1 cellular context compared by ENCODE assay signal in the genomic region with DNA sequence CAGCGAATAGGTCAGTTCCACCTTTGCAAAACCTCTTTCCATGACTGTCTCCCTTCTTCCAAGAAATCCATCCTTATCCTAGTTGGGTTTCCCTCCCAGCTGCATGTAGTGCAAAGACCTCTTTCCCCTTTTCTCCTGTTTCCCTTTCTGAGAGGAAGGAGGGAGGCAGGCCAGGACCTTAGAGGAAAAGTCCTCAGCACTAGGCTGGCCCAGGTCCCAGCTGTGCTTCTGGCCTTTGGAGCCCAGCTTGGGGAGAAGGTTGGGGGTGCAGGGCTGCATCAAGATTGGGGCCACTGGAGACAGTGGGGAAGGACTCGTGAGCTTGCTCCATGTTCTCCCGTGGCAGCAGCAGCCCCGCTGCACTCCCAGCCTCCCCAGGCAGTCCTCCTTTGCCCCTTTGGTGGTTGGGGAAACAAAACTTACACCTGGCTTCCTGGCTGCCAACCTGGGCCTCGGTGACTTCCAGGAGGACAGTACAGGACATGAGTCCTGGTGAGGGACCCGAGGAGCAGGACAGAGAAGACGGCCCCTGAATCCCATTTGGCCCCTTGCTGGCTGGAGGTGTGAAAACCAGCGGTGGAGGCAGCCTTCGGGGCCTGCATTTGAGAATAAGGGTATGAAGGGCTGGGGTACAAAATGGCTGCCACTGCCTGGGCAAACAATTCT.
TF ChIP-seq lines count a peak whose summit lies in the region.

No MANE protein-coding gene starts in this region.

TF ChIP-seq in GM23338, 12 proteins besides CTCF, POLR2A, EP300 and RAD21:
- TF ChIP-seq, protein P1, sequence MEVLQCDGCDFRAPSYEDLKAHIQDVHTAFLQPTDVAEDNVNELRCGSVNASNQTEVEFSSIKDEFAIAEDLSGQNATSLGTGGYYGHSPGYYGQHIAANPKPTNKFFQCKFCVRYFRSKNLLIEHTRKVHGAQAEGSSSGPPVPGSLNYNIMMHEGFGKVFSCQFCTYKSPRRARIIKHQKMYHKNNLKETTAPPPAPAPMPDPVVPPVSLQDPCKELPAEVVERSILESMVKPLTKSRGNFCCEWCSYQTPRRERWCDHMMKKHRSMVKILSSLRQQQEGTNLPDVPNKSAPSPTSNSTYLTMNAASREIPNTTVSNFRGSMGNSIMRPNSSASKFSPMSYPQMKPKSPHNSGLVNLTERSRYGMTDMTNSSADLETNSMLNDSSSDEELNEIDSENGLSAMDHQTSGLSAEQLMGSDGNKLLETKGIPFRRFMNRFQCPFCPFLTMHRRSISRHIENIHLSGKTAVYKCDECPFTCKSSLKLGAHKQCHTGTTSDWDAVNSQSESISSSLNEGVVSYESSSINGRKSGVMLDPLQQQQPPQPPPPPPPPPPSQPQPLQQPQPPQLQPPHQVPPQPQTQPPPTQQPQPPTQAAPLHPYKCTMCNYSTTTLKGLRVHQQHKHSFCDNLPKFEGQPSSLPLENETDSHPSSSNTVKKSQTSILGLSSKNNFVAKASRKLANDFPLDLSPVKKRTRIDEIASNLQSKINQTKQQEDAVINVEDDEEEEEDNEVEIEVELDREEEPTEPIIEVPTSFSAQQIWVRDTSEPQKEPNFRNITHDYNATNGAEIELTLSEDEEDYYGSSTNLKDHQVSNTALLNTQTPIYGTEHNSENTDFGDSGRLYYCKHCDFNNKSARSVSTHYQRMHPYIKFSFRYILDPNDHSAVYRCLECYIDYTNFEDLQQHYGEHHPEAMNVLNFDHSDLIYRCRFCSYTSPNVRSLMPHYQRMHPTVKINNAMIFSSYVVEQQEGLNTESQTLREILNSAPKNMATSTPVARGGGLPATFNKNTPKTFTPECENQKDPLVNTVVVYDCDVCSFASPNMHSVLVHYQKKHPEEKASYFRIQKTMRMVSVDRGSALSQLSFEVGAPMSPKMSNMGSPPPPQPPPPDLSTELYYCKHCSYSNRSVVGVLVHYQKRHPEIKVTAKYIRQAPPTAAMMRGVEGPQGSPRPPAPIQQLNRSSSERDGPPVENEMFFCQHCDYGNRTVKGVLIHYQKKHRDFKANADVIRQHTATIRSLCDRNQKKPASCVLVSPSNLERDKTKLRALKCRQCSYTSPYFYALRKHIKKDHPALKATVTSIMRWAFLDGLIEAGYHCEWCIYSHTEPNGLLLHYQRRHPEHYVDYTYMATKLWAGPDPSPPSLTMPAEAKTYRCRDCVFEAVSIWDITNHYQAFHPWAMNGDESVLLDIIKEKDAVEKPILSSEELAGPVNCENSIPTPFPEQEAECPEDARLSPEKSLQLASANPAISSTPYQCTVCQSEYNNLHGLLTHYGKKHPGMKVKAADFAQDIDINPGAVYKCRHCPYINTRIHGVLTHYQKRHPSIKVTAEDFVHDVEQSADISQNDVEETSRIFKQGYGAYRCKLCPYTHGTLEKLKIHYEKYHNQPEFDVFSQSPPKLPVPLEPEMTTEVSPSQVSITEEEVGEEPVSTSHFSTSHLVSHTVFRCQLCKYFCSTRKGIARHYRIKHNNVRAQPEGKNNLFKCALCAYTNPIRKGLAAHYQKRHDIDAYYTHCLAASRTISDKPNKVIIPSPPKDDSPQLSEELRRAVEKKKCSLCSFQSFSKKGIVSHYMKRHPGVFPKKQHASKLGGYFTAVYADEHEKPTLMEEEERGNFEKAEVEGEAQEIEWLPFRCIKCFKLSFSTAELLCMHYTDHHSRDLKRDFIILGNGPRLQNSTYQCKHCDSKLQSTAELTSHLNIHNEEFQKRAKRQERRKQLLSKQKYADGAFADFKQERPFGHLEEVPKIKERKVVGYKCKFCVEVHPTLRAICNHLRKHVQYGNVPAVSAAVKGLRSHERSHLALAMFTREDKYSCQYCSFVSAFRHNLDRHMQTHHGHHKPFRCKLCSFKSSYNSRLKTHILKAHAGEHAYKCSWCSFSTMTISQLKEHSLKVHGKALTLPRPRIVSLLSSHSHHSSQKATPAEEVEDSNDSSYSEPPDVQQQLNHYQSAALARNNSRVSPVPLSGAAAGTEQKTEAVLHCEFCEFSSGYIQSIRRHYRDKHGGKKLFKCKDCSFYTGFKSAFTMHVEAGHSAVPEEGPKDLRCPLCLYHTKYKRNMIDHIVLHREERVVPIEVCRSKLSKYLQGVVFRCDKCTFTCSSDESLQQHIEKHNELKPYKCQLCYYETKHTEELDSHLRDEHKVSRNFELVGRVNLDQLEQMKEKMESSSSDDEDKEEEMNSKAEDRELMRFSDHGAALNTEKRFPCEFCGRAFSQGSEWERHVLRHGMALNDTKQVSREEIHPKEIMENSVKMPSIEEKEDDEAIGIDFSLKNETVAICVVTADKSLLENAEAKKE (CRISPR knock-in tag; IDR thresholded peaks at IDR 0.05), result no peak
- TF ChIP-seq STAT1 (IDR thresholded peaks at IDR 0.05; ENCODE audit: unreplicated experiment) (no peak), NANOG (IDR thresholded peaks at IDR 0.05; ENCODE audit: borderline replicate concordance) (no peak), JUNB (IDR thresholded peaks at IDR 0.05; ENCODE audit: unreplicated experiment) (no peak), EZH2 (IDR thresholded peaks at IDR 0.05; ENCODE audit: low read depth, unreplicated experiment) (no peak), EZH2phosphoT487 (IDR thresholded peaks at IDR 0.05; ENCODE audit: unreplicated experiment) (no peak)
- TF ChIP-seq, protein P2, sequence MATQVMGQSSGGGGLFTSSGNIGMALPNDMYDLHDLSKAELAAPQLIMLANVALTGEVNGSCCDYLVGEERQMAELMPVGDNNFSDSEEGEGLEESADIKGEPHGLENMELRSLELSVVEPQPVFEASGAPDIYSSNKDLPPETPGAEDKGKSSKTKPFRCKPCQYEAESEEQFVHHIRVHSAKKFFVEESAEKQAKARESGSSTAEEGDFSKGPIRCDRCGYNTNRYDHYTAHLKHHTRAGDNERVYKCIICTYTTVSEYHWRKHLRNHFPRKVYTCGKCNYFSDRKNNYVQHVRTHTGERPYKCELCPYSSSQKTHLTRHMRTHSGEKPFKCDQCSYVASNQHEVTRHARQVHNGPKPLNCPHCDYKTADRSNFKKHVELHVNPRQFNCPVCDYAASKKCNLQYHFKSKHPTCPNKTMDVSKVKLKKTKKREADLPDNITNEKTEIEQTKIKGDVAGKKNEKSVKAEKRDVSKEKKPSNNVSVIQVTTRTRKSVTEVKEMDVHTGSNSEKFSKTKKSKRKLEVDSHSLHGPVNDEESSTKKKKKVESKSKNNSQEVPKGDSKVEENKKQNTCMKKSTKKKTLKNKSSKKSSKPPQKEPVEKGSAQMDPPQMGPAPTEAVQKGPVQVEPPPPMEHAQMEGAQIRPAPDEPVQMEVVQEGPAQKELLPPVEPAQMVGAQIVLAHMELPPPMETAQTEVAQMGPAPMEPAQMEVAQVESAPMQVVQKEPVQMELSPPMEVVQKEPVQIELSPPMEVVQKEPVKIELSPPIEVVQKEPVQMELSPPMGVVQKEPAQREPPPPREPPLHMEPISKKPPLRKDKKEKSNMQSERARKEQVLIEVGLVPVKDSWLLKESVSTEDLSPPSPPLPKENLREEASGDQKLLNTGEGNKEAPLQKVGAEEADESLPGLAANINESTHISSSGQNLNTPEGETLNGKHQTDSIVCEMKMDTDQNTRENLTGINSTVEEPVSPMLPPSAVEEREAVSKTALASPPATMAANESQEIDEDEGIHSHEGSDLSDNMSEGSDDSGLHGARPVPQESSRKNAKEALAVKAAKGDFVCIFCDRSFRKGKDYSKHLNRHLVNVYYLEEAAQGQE (IDR thresholded peaks at IDR 0.05; ENCODE audit: unreplicated experiment), result no peak
- TF ChIP-seq, protein P3, sequence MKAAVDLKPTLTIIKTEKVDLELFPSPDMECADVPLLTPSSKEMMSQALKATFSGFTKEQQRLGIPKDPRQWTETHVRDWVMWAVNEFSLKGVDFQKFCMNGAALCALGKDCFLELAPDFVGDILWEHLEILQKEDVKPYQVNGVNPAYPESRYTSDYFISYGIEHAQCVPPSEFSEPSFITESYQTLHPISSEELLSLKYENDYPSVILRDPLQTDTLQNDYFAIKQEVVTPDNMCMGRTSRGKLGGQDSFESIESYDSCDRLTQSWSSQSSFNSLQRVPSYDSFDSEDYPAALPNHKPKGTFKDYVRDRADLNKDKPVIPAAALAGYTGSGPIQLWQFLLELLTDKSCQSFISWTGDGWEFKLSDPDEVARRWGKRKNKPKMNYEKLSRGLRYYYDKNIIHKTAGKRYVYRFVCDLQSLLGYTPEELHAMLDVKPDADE (IDR thresholded peaks at IDR 0.05), result no peak
